Comparison of ENCODE assay signal across 10 cellular contexts in genomic region chr7:121076350-121077164, GRCh38.
DNase-seq lines count a peak whose midpoint lies in the region; ATAC-seq and TF ChIP-seq lines count a peak whose summit lies in the region.
"Had no signal": no experiment of that assay in that cellular context is flagged by ENCODE, and none has a peak within 500 bp of the region (broad histone marks: within the 10 kb centered on the region; RNA-seq: fewer than 3 reads in every experiment).

No MANE protein-coding gene starts in this region.

- no peak overlapping the region for H3K4me3 ChIP-seq in RWPE2 (ENCODE audit: severe bottlenecking)

- TF ChIP-seq CTCF in RWPE2 (IDR thresholded peaks at IDR 0.05; ENCODE audit: poor library complexity, severe bottlenecking) = no peak

- H3K27ac ChIP-seq in RWPE2 (ENCODE audit: poor library complexity, severe bottlenecking) = peak overlapping the region; percentile 21

- H3K4me1 ChIP-seq in RWPE2 (ENCODE audit: insufficient read depth, poor library complexity, severe bottlenecking) = peaks cover 13% of the 10 kb centered on the region

- H3K4me3 Mint-ChIP-seq in stimulated activated effector memory CD8-positive, alpha-beta T cell treated with anti-CD3 and anti-CD28 coated beads, Interleukin-12 subunit alpha, Interleukin-12 subunit beta, amount 100 ng/mL, for 72 hours = no peak overlapping the region
- no peak overlapping the region for H3K4me3 Mint-ChIP-seq in T-helper 17 cell
- H3K4me3 Mint-ChIP-seq: activated CD4-positive, alpha-beta memory T cell treated with anti-CD3 and anti-CD28 coated beads for 36 hours had no signal

- H3K4me1 Mint-ChIP-seq in stimulated activated effector memory CD8-positive, alpha-beta T cell treated with anti-CD3 and anti-CD28 coated beads, Interleukin-12 subunit alpha, Interleukin-12 subunit beta, amount 100 ng/mL, for 72 hours = no peaks in the 10 kb centered on the region
- peaks cover 2% of the 10 kb centered on the region for H3K4me1 Mint-ChIP-seq in T-helper 17 cell

- no peaks in the 10 kb centered on the region for H3K36me3 Mint-ChIP-seq in stimulated activated effector memory CD8-positive, alpha-beta T cell treated with anti-CD3 and anti-CD28 coated beads, Interleukin-12 subunit alpha, Interleukin-12 subunit beta, amount 100 ng/mL, for 72 hours
- no peaks in the 10 kb centered on the region for H3K36me3 Mint-ChIP-seq in T-helper 17 cell (ENCODE audit: low read depth)
- H3K36me3 Mint-ChIP-seq: activated CD4-positive, alpha-beta memory T cell treated with anti-CD3 and anti-CD28 coated beads for 36 hours had no signal

- no peak overlapping the region for H3K27ac Mint-ChIP-seq in stimulated activated effector memory CD8-positive, alpha-beta T cell treated with anti-CD3 and anti-CD28 coated beads, Interleukin-12 subunit alpha, Interleukin-12 subunit beta, amount 100 ng/mL, for 72 hours
- no peak overlapping the region for H3K27ac Mint-ChIP-seq in T-helper 17 cell
- H3K27ac Mint-ChIP-seq: activated CD4-positive, alpha-beta memory T cell treated with anti-CD3 and anti-CD28 coated beads for 36 hours had no signal

- ATAC-seq in RWPE2 (ENCODE audit: low read depth) (peak; percentile 96), T-helper 17 cell (no peak), HG03196 (IDR thresholded peaks at IDR 0.05; ENCODE audit: unreplicated experiment) (no peak)
- peak; percentile 46 for ATAC-seq in stimulated activated effector memory CD8-positive, alpha-beta T cell treated with anti-CD3 and anti-CD28 coated beads, Interleukin-12 subunit alpha, Interleukin-12 subunit beta, amount 100 ng/mL, for 72 hours

- H3K27me3 ChIP-seq in RWPE2 (ENCODE audit: insufficient read depth, poor library complexity, severe bottlenecking) = no peaks in the 10 kb centered on the region

- H3K9me3 ChIP-seq in RWPE2 (ENCODE audit: severe bottlenecking) (peaks cover 2% of the 10 kb centered on the region), T-helper 17 cell (ENCODE audit: control insufficient read depth, low read length, poor library complexity, severe bottlenecking) (no peaks in the 10 kb centered on the region)

- peak; percentile 60 for DNase-seq in H4 (ENCODE audit: low spot score)
- no peak for DNase-seq in RWPE2 (ENCODE audit: low spot score)
- DNase-seq in fibroblast of gingiva (ENCODE audit: low read depth) = peak; percentile 20
- DNase-seq in stimulated activated effector memory CD8-positive, alpha-beta T cell treated with anti-CD3 and anti-CD28 coated beads, Interleukin-12 subunit alpha, Interleukin-12 subunit beta, amount 100 ng/mL, for 72 hours (ENCODE audit: low spot score in 2 of 2) = no peak
- no peak for DNase-seq in NCI-H526 (lab: John Stamatoyannopoulos, UW)
- no peak for DNase-seq in T-helper 17 cell
- DNase-seq: activated CD4-positive, alpha-beta memory T cell treated with anti-CD3 and anti-CD28 coated beads for 36 hours; amygdala; NCI-H2029 had no signal

- no peaks in the 10 kb centered on the region for H3K9me3 Mint-ChIP-seq in stimulated activated effector memory CD8-positive, alpha-beta T cell treated with anti-CD3 and anti-CD28 coated beads, Interleukin-12 subunit alpha, Interleukin-12 subunit beta, amount 100 ng/mL, for 72 hours
- H3K9me3 Mint-ChIP-seq: activated CD4-positive, alpha-beta memory T cell treated with anti-CD3 and anti-CD28 coated beads for 36 hours had no signal

- H3K27me3 Mint-ChIP-seq in T-helper 17 cell = peaks cover 61% of the 10 kb centered on the region

- H3K36me3 ChIP-seq in RWPE2 (ENCODE audit: low read depth) = no peaks in the 10 kb centered on the region

Comparison
In these comparisons a context has a peak if more than half of its experiments do, and no peak if none do; other contexts are left out.
1. DNase-seq: peak in H4 (single experiment) and fibroblast of gingiva (single experiment); none in RWPE2 (single experiment), stimulated activated effector memory CD8-positive, alpha-beta T cell treated with anti-CD3 and anti-CD28 coated beads, Interleukin-12 subunit alpha, Interleukin-12 subunit beta, amount 100 ng/mL, for 72 hours (0 of 2), NCI-H526 (0 of 2) and T-helper 17 cell (0 of 3).
2. ATAC-seq: peak in RWPE2 (single experiment) and stimulated activated effector memory CD8-positive, alpha-beta T cell treated with anti-CD3 and anti-CD28 coated beads, Interleukin-12 subunit alpha, Interleukin-12 subunit beta, amount 100 ng/mL, for 72 hours (single experiment); none in T-helper 17 cell (single experiment) and HG03196 (single experiment).